In genomic region chr21:31671146-31671716, GRCh38 we compare ENCODE assay signal across 16 cellular contexts. TPM values are rescaled to one million over a fixed set of nuclear protein-coding genes. Genes with fewer than 3 reads are reported as not detected.
DNase-seq lines count a peak whose midpoint lies in the region; ATAC-seq and TF ChIP-seq lines count a peak whose summit lies in the region.
"Had no signal": no experiment of that assay in that cellular context is flagged by ENCODE, and none has a peak within 500 bp of the region (broad histone marks: within the 10 kb centered on the region; RNA-seq: fewer than 3 reads in every experiment).

No MANE protein-coding gene starts in this region.

- peaks cover 25% of the 10 kb centered on the region for H3K36me3 ChIP-seq in CD8-positive, alpha-beta memory T cell (ENCODE audit: insufficient read depth, low read length)
- peaks cover 8 to 51% (median 21%) of the 10 kb centered on the region in 3 experiments for H3K36me3 ChIP-seq in naive thymus-derived CD4-positive, alpha-beta T cell (ENCODE audit: control insufficient read depth in 2 of 3, insufficient read depth in 3 of 3, low read length in 3 of 3)

- no peak overlapping the region for H3K4me3 ChIP-seq in CD8-positive, alpha-beta memory T cell (ENCODE audit: low read length)
- H3K4me3 ChIP-seq in Jurkat, Clone E6-1 (ENCODE audit: low read length), result peak overlapping the region; percentile 40
- H3K4me3 ChIP-seq in naive thymus-derived CD4-positive, alpha-beta T cell (ENCODE audit: low read length), result no peak overlapping the region
- H3K4me3 ChIP-seq: dorsolateral prefrontal cortex, sigmoid colon, SJCRH30 had no signal

- TF ChIP-seq CTCF in activated B cell treated with CpG ODN at 0.5 μM for 24 hours (IDR thresholded peaks at IDR 0.05), result no peak

- H3K27me3 Mint-ChIP-seq in CD8-positive, alpha-beta memory T cell, result no peaks in the 10 kb centered on the region
- no peaks in the 10 kb centered on the region for H3K27me3 Mint-ChIP-seq in activated B cell treated with CpG ODN at 0.5 μM for 24 hours
- no peaks in the 10 kb centered on the region for H3K27me3 Mint-ChIP-seq in naive thymus-derived CD4-positive, alpha-beta T cell
- H3K27me3 Mint-ChIP-seq: activated CD4-positive, alpha-beta memory T cell treated with anti-CD3 and anti-CD28 coated beads for 36 hours; B cell had no signal

- ATAC-seq in activated B cell treated with CpG ODN at 0.5 μM for 24 hours (ENCODE audit: low read depth), result no peak
- ATAC-seq in naive thymus-derived CD4-positive, alpha-beta T cell, result no peak
- ATAC-seq in HG02623 (IDR thresholded peaks at IDR 0.05; ENCODE audit: unreplicated experiment), result no peak
- ATAC-seq in HG03280 (IDR thresholded peaks at IDR 0.05; ENCODE audit: unreplicated experiment), result no peak
- no peak for ATAC-seq in HG02870 (IDR thresholded peaks at IDR 0.05; ENCODE audit: unreplicated experiment)

- H3K4me1 Mint-ChIP-seq in CD8-positive, alpha-beta memory T cell, result peaks cover 21 to 43% (median 41%) of the 10 kb centered on the region in 3 donors
- H3K4me1 Mint-ChIP-seq in activated B cell treated with CpG ODN at 0.5 μM for 24 hours, result peaks cover 15% of the 10 kb centered on the region
- peaks cover 12 to 28% (median 23%) of the 10 kb centered on the region in 7 donors for H3K4me1 Mint-ChIP-seq in naive thymus-derived CD4-positive, alpha-beta T cell

- no peak overlapping the region for H3K4me3 Mint-ChIP-seq in CD8-positive, alpha-beta memory T cell
- H3K4me3 Mint-ChIP-seq in activated B cell treated with CpG ODN at 0.5 μM for 24 hours, result no peak overlapping the region
- H3K4me3 Mint-ChIP-seq in naive thymus-derived CD4-positive, alpha-beta T cell, result no peak overlapping the region
- H3K4me3 Mint-ChIP-seq: activated CD4-positive, alpha-beta memory T cell treated with anti-CD3 and anti-CD28 coated beads for 36 hours; B cell had no signal

- CTCF ChIA-PET in CD8-positive, alpha-beta memory T cell (lab: Charles Lee), result no interaction called here
- CTCF ChIA-PET in activated B cell treated with CpG ODN at 0.5 μM for 24 hours (lab: Charles Lee) (no interaction called here), HEK293T (lab: Yijun Ruan, JAX) (no interaction called here)
- CTCF ChIA-PET in naive thymus-derived CD4-positive, alpha-beta T cell (lab: Charles Lee), result no interaction called here

- no peaks in the 10 kb centered on the region for H3K9me3 ChIP-seq in CD8-positive, alpha-beta memory T cell (ENCODE audit: low read length)
- no peaks in the 10 kb centered on the region for H3K9me3 ChIP-seq in naive thymus-derived CD4-positive, alpha-beta T cell (ENCODE audit: control insufficient read depth in 2 of 3, low read length in 3 of 3)
- H3K9me3 ChIP-seq: sigmoid colon, SJCRH30 had no signal

- no peak for DNase-seq in CD8-positive, alpha-beta memory T cell
- DNase-seq in Jurkat, Clone E6-1 (ENCODE audit: low read depth, low spot score), result peak; percentile 74
- DNase-seq in activated B cell treated with CpG ODN at 0.5 μM for 24 hours (no peak), HEK293T (ENCODE audit: extremely low spot score) (no peak)
- DNase-seq in naive thymus-derived CD4-positive, alpha-beta T cell, result no peak
- DNase-seq: activated CD4-positive, alpha-beta memory T cell treated with anti-CD3 and anti-CD28 coated beads for 36 hours; DMS79 treated with DMSO at 0.1 percent for 48 hours; dorsolateral prefrontal cortex; head of caudate nucleus; MM.1S; sigmoid colon had no signal

- intact Hi-C loops in activated B cell treated with CpG ODN at 0.5 μM for 24 hours (cut with micrococcal nuclease), result no loop called here
- intact Hi-C loops in naive thymus-derived CD4-positive, alpha-beta T cell (cut with micrococcal nuclease), result no loop called here

- H3K4me1 ChIP-seq in CD8-positive, alpha-beta memory T cell (ENCODE audit: insufficient read depth, low read length), result peaks cover 3% of the 10 kb centered on the region
- H3K4me1 ChIP-seq in naive thymus-derived CD4-positive, alpha-beta T cell (ENCODE audit: control insufficient read depth in 2 of 2, insufficient read depth in 2 of 2, low read length in 2 of 2), result peaks cover 0 to 7% of the 10 kb centered on the region in 2 donors
- H3K4me1 ChIP-seq: SJCRH30 had no signal

- peaks cover 0 to 55% (median 2%) of the 10 kb centered on the region in 3 donors for H3K36me3 Mint-ChIP-seq in CD8-positive, alpha-beta memory T cell
- peaks cover 50% of the 10 kb centered on the region for H3K36me3 Mint-ChIP-seq in activated B cell treated with CpG ODN at 0.5 μM for 24 hours (ENCODE audit: low read depth)
- H3K36me3 Mint-ChIP-seq in naive thymus-derived CD4-positive, alpha-beta T cell, result peaks cover 11 to 43% (median 17%) of the 10 kb centered on the region in 5 donors

- H3K27me3 ChIP-seq in CD8-positive, alpha-beta memory T cell (ENCODE audit: insufficient read depth, low read length, poor library complexity, severe bottlenecking), result no peaks in the 10 kb centered on the region
- H3K27me3 ChIP-seq in naive thymus-derived CD4-positive, alpha-beta T cell (ENCODE audit: control insufficient read depth in 2 of 2, insufficient read depth in 2 of 2, low read length in 2 of 2), result no peaks in the 10 kb centered on the region
- H3K27me3 ChIP-seq: dorsolateral prefrontal cortex, sigmoid colon, SJCRH30 had no signal

- peak overlapping the region in 7 of 8 donors; percentile 46 to 92 (median 67) for H3K27ac Mint-ChIP-seq in CD8-positive, alpha-beta memory T cell
- peak overlapping the region; percentile 16 for H3K27ac Mint-ChIP-seq in activated B cell treated with CpG ODN at 0.5 μM for 24 hours
- H3K27ac Mint-ChIP-seq in naive thymus-derived CD4-positive, alpha-beta T cell, result peak overlapping the region in 6 of 9 donors; percentile 23 to 81 (median 52)
- H3K27ac Mint-ChIP-seq: activated CD4-positive, alpha-beta memory T cell treated with anti-CD3 and anti-CD28 coated beads for 36 hours; B cell had no signal

- POLR2A ChIA-PET in CD8-positive, alpha-beta memory T cell (lab: Charles Lee), result no interaction called here
- POLR2A ChIA-PET in activated B cell treated with CpG ODN at 0.5 μM for 24 hours (lab: Charles Lee) (no interaction called here), HEK293T (lab: Yijun Ruan, JAX) (no interaction called here)
- POLR2A ChIA-PET in naive thymus-derived CD4-positive, alpha-beta T cell (lab: Charles Lee), result interaction anchor here (0.6 to 1.4 kb wide), 2 partner anchors 16 to 457 kb away, joined by 4 to 6 read pairs; no protein-coding TSS in a partner anchor

- peaks cover 0 to 1% (median 0%) of the 10 kb centered on the region in 5 donors for H3K9me3 Mint-ChIP-seq in CD8-positive, alpha-beta memory T cell
- no peaks in the 10 kb centered on the region for H3K9me3 Mint-ChIP-seq in activated B cell treated with CpG ODN at 0.5 μM for 24 hours
- no peaks in the 10 kb centered on the region for H3K9me3 Mint-ChIP-seq in naive thymus-derived CD4-positive, alpha-beta T cell
- H3K9me3 Mint-ChIP-seq: activated CD4-positive, alpha-beta memory T cell treated with anti-CD3 and anti-CD28 coated beads for 36 hours had no signal

- H3K27ac ChIP-seq in CD8-positive, alpha-beta memory T cell (ENCODE audit: low read depth, low read length), result no peak overlapping the region
- no peak overlapping the region for H3K27ac ChIP-seq in naive thymus-derived CD4-positive, alpha-beta T cell (ENCODE audit: low read depth, low read length)
- H3K27ac ChIP-seq: sigmoid colon, SJCRH30 had no signal

TF ChIP-seq in HEK293T, 16 proteins besides CTCF, POLR2A, EP300 and RAD21:
- TF ChIP-seq ELF4 (IDR thresholded peaks at IDR 0.05) (no peak), SUZ12 (IDR thresholded peaks at IDR 0.05) (no peak), NFRKB (IDR thresholded peaks at IDR 0.05) (no peak), CTBP1 (IDR thresholded peaks at IDR 0.05; ENCODE audit: borderline replicate concordance) (no peak), FOXM1 (IDR thresholded peaks at IDR 0.05; ENCODE audit: borderline replicate concordance) (no peak), PKNOX1 (IDR thresholded peaks at IDR 0.05) (no peak), SP1 (IDR thresholded peaks at IDR 0.05) (no peak), FOXA1 (IDR thresholded peaks at IDR 0.05) (no peak), BHLHE40 (IDR thresholded peaks at IDR 0.05; ENCODE audit: borderline replicate concordance) (no peak), LEF1 (IDR thresholded peaks at IDR 0.05; ENCODE audit: borderline replicate concordance) (no peak), HDGF (IDR thresholded peaks at IDR 0.05; ENCODE audit: borderline replicate concordance) (no peak), L3MBTL2 (conservative IDR thresholded peaks at IDR 0.05) (no peak), TARDBP (IDR thresholded peaks at IDR 0.05) (no peak), ZNF384 (IDR thresholded peaks at IDR 0.05) (no peak), ARNT (IDR thresholded peaks at IDR 0.05) (no peak), FOXK2 (IDR thresholded peaks at IDR 0.05) (no peak)
TF ChIP-seq in HEK293T: peak in this region for 0.

RNA-seq across cellular contexts. Expression of gene SOD1, which starts 11.7 kb away (rescaled TPM):
- total RNA-seq in CD8-positive, alpha-beta memory T cell, result 100 to 1,000 TPM; 309 to 311 TPM
- 542 TPM for polyA plus RNA-seq in CD8-positive, alpha-beta memory T cell
- 663 TPM for polyA plus RNA-seq in Jurkat, Clone E6-1 (2012; ENCODE audit: insufficient read depth, insufficient read length)
- total RNA-seq in activated B cell treated with CpG ODN at 0.5 μM for 24 hours, result 107 and 131 TPM in 2 replicates
- total RNA-seq in naive thymus-derived CD4-positive, alpha-beta T cell, result 100 to 1,000 TPM; 110 to 218 (median 182) TPM
- 100 to 1,000 TPM; 632 to 777 TPM for polyA plus RNA-seq in naive thymus-derived CD4-positive, alpha-beta T cell

Comparison
In these comparisons a context has a peak if more than half of its experiments do, and no peak if none do; other contexts are left out.
1. H3K27ac Mint-ChIP-seq: peak in every context shown above with its lines; median percentile 67 in CD8-positive, alpha-beta memory T cell; 52 in naive thymus-derived CD4-positive, alpha-beta T cell; 16 in activated B cell treated with CpG ODN at 0.5 μM for 24 hours.